14 cellular contexts compared by ENCODE assay signal in the genomic region with DNA sequence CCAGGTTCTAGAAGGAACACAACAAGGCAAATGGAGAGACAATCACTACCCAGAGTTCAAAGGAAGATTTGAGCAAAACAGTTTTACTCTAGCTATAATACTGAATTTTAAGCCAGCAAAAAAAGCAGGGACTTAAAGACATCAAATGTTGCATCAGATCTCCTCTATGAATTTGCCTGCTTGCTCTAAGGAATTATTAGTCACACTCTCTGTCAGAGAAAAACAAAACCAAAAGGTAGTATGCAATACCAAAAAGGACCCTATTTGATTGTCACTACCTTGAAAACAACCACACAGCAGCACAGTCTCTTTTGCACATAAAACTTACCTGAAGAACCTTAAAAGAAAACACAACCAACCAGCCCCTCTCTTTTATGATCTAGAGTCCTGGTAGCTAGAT. TPM values are rescaled to one million over a fixed set of nuclear protein-coding genes. Genes with fewer than 3 reads are reported as not detected.
DNase-seq lines count a peak whose midpoint lies in the region; ATAC-seq and TF ChIP-seq lines count a peak whose summit lies in the region.
"Had no signal": no experiment of that assay in that cellular context is flagged by ENCODE, and none has a peak within 500 bp of the region (broad histone marks: within the 10 kb centered on the region; RNA-seq: fewer than 3 reads in every experiment).

No MANE protein-coding gene starts in this region.

- no peak for DNase-seq in activated CD4-positive, alpha-beta T cell treated with anti-CD3 and anti-CD28 coated beads for 36 hours
- no peak for DNase-seq in activated CD4-positive, alpha-beta T cell treated with anti-CD3 and anti-CD28 coated beads, Interleukin-2, amount 10 ng/mL, durations not matched to agents 7 days and 5 days
- DNase-seq in ELR (ENCODE audit: low read depth) = peak; percentile 5
- DNase-seq in mammary epithelial cell = peak; percentile 6
- DNase-seq in iris pigment epithelial cell (ENCODE audit: low read depth) = peak; percentile 50
- no peak for DNase-seq in A172 (ENCODE audit: low spot score)
- DNase-seq in HAP-1 (ENCODE audit: low spot score in 2 of 2) = no peak
- DNase-seq: HCEC 1CT, NCI-H2227 treated with DMSO at 0.1 percent for 48 hours, NCI-H524 treated with DMSO at 0.1 percent for 48 hours, SJCRH30 had no signal

- dilution Hi-C loops in mammary epithelial cell (cut with HindIII; ENCODE audit: low sequenced_read_pairs) = no loop called here

- CTCF ChIA-PET in activated CD4-positive, alpha-beta T cell treated with anti-CD3 and anti-CD28 coated beads for 36 hours (lab: Charles Lee) = interaction anchor here (0.5 to 0.8 kb wide), 2 partner anchors 41 to 902 kb away, joined by 3 to 4 read pairs; no protein-coding TSS in a partner anchor
- CTCF ChIA-PET in activated CD4-positive, alpha-beta T cell treated with anti-CD3 and anti-CD28 coated beads, Interleukin-2, amount 10 ng/mL, durations not matched to agents 7 days and 5 days (lab: Charles Lee) = interaction anchor here (0.7 kb wide), 1 partner anchor 26 kb away, joined by 3 read pairs; no protein-coding TSS in a partner anchor
- CTCF ChIA-PET in mammary epithelial cell (lab: Charles Lee; ENCODE audit: low non-redundant PET) = no interaction called here

- POLR2A ChIA-PET in activated CD4-positive, alpha-beta T cell treated with anti-CD3 and anti-CD28 coated beads for 36 hours (lab: Charles Lee) = no interaction called here
- POLR2A ChIA-PET in activated CD4-positive, alpha-beta T cell treated with anti-CD3 and anti-CD28 coated beads, Interleukin-2, amount 10 ng/mL, durations not matched to agents 7 days and 5 days (lab: Charles Lee) = no interaction called here

- peaks cover 15% of the 10 kb centered on the region for H3K4me1 Mint-ChIP-seq in activated CD4-positive, alpha-beta T cell treated with anti-CD3 and anti-CD28 coated beads for 36 hours
- peaks cover 3% of the 10 kb centered on the region for H3K4me1 Mint-ChIP-seq in activated CD4-positive, alpha-beta T cell treated with anti-CD3 and anti-CD28 coated beads, Interleukin-2, amount 10 ng/mL, durations not matched to agents 7 days and 5 days

- intact Hi-C loops in activated CD4-positive, alpha-beta T cell treated with anti-CD3 and anti-CD28 coated beads for 36 hours (cut with DNase I, micrococcal nuclease) = no loop called here
- intact Hi-C loops in mammary epithelial cell (cut with micrococcal nuclease) = no loop called here

- H3K4me1 ChIP-seq in mammary epithelial cell (ENCODE audit: insufficient read depth, low read length) (peaks cover 14% of the 10 kb centered on the region), HAP-1 (no peaks in the 10 kb centered on the region)
- H3K4me1 ChIP-seq: SJCRH30 had no signal

- peaks cover 26% of the 10 kb centered on the region for H3K36me3 Mint-ChIP-seq in activated CD4-positive, alpha-beta T cell treated with anti-CD3 and anti-CD28 coated beads for 36 hours (ENCODE audit: low read depth)
- peaks cover 10% of the 10 kb centered on the region for H3K36me3 Mint-ChIP-seq in activated CD4-positive, alpha-beta T cell treated with anti-CD3 and anti-CD28 coated beads, Interleukin-2, amount 10 ng/mL, durations not matched to agents 7 days and 5 days (ENCODE audit: low read depth)

- no peaks in the 10 kb centered on the region for H3K27me3 Mint-ChIP-seq in activated CD4-positive, alpha-beta T cell treated with anti-CD3 and anti-CD28 coated beads for 36 hours
- no peaks in the 10 kb centered on the region for H3K27me3 Mint-ChIP-seq in activated CD4-positive, alpha-beta T cell treated with anti-CD3 and anti-CD28 coated beads, Interleukin-2, amount 10 ng/mL, durations not matched to agents 7 days and 5 days

- H3K4me3 ChIP-seq in mammary epithelial cell (replicated peaks in 1 of 3; ENCODE audit: insufficient read depth in 1 of 3, low read depth in 2 of 3, low read length in 3 of 3) (no peak overlapping the region), HAP-1 (no peak overlapping the region)
- H3K4me3 ChIP-seq: A549, SJCRH30 had no signal

- H3K9me3 ChIP-seq in mammary epithelial cell (replicated peaks; ENCODE audit: insufficient read depth, low read length) (no peaks in the 10 kb centered on the region), HAP-1 (no peaks in the 10 kb centered on the region)
- H3K9me3 ChIP-seq: A549, SJCRH30 had no signal

- H3K27me3 ChIP-seq in mammary epithelial cell (ENCODE audit: insufficient read depth, low read length) (no peaks in the 10 kb centered on the region), HAP-1 (ENCODE audit: low read depth) (no peaks in the 10 kb centered on the region)
- H3K27me3 ChIP-seq: SJCRH30 had no signal

- H3K9me3 Mint-ChIP-seq in activated CD4-positive, alpha-beta T cell treated with anti-CD3 and anti-CD28 coated beads for 36 hours (ENCODE audit: low read depth) = no peaks in the 10 kb centered on the region
- no peaks in the 10 kb centered on the region for H3K9me3 Mint-ChIP-seq in activated CD4-positive, alpha-beta T cell treated with anti-CD3 and anti-CD28 coated beads, Interleukin-2, amount 10 ng/mL, durations not matched to agents 7 days and 5 days

- no TSS peak for BruUV-seq in mammary epithelial cell (replicated peaks; lab: Mats Ljungman, UMichigan)

- no peak overlapping the region for H2AFZ ChIP-seq in mammary epithelial cell (ENCODE audit: low read depth, low read length)

- H3K4me2 ChIP-seq in mammary epithelial cell (ENCODE audit: insufficient read depth, low read depth, low read length) = no peak overlapping the region
- H3K4me2 ChIP-seq: A549 had no signal

- in situ Hi-C loops in mammary epithelial cell (cut with MboI; ENCODE audit: low sequenced_read_pairs in 2 of 2) (no loop called here), HAP-1 (cut with MboI; ENCODE audit: low sequenced_read_pairs) (no loop called here)

- H3K9ac ChIP-seq in mammary epithelial cell (ENCODE audit: insufficient read depth, low read length) = no peak overlapping the region

- H3K27ac Mint-ChIP-seq in activated CD4-positive, alpha-beta T cell treated with anti-CD3 and anti-CD28 coated beads for 36 hours = peak overlapping the region; percentile 74
- H3K27ac Mint-ChIP-seq in activated CD4-positive, alpha-beta T cell treated with anti-CD3 and anti-CD28 coated beads, Interleukin-2, amount 10 ng/mL, durations not matched to agents 7 days and 5 days = no peak overlapping the region

- no peaks in the 10 kb centered on the region for H3K79me2 ChIP-seq in mammary epithelial cell (ENCODE audit: insufficient read depth, low read length)

- H3K27ac ChIP-seq in mammary epithelial cell (ENCODE audit: insufficient read depth, low read depth, low read length) = no peak overlapping the region
- H3K27ac ChIP-seq: A549, RWPE1, SJCRH30 had no signal

- H4K20me1 ChIP-seq in mammary epithelial cell (ENCODE audit: insufficient read depth, low read length) = no peaks in the 10 kb centered on the region

- no peaks in the 10 kb centered on the region for H3K36me3 ChIP-seq in mammary epithelial cell (ENCODE audit: insufficient read depth, low read length)
- no peaks in the 10 kb centered on the region for H3K36me3 ChIP-seq in HAP-1 (replicated peaks)
- H3K36me3 ChIP-seq: SJCRH30 had no signal

- no peak for TF ChIP-seq CTCF in mammary epithelial cell (conservative IDR thresholded peaks at IDR 0.05 in 1 of 2, IDR thresholded peaks at IDR 0.05 in 1 of 2; ENCODE audit: extremely low read depth in 1 of 2, insufficient read depth in 1 of 2, low read depth in 1 of 2, low read length in 2 of 2)

- no peak overlapping the region for H3K4me3 Mint-ChIP-seq in activated CD4-positive, alpha-beta T cell treated with anti-CD3 and anti-CD28 coated beads for 36 hours
- no peak overlapping the region for H3K4me3 Mint-ChIP-seq in activated CD4-positive, alpha-beta T cell treated with anti-CD3 and anti-CD28 coated beads, Interleukin-2, amount 10 ng/mL, durations not matched to agents 7 days and 5 days

- ATAC-seq in activated CD4-positive, alpha-beta T cell treated with anti-CD3 and anti-CD28 coated beads for 36 hours = peak; percentile 80
- ATAC-seq in HG02973 (IDR thresholded peaks at IDR 0.05; ENCODE audit: unreplicated experiment) = no peak
- ATAC-seq: A549 had no signal

RNA-seq across cellular contexts. Expression of a gene that starts 46.3 kb away (rescaled TPM):
- 10 to 100 TPM in 1 of 2 experiments, 1 to 10 TPM in 1; 8.2 to 12.2 TPM for total RNA-seq in activated CD4-positive, alpha-beta T cell treated with anti-CD3 and anti-CD28 coated beads for 36 hours
- 10 to 100 TPM; 12.0 to 12.6 TPM for total RNA-seq in activated CD4-positive, alpha-beta T cell treated with anti-CD3 and anti-CD28 coated beads, Interleukin-2, amount 10 ng/mL, durations not matched to agents 7 days and 5 days
- 10 to 100 TPM; 14.8 to 15.0 TPM for total RNA-seq in mammary epithelial cell
- 3.6 TPM for polyA plus RNA-seq in mammary epithelial cell
- polyA minus RNA-seq in mammary epithelial cell = 73.1 TPM
- 6.9 and 8.9 TPM in 2 replicates for total RNA-seq in A172 (2014; rRNA removed; shearing (Covaris generic))

Comparison
In these comparisons a context has a peak if more than half of its experiments do, and no peak if none do; other contexts are left out.
1. DNase-seq: peak in ELR (single experiment), mammary epithelial cell (single experiment) and iris pigment epithelial cell (single experiment); none in activated CD4-positive, alpha-beta T cell treated with anti-CD3 and anti-CD28 coated beads for 36 hours (single experiment), activated CD4-positive, alpha-beta T cell treated with anti-CD3 and anti-CD28 coated beads, Interleukin-2, amount 10 ng/mL, durations not matched to agents 7 days and 5 days (single experiment), A172 (single experiment) and HAP-1 (0 of 2).